9 cellular contexts compared by ENCODE assay signal in the genomic region with DNA sequence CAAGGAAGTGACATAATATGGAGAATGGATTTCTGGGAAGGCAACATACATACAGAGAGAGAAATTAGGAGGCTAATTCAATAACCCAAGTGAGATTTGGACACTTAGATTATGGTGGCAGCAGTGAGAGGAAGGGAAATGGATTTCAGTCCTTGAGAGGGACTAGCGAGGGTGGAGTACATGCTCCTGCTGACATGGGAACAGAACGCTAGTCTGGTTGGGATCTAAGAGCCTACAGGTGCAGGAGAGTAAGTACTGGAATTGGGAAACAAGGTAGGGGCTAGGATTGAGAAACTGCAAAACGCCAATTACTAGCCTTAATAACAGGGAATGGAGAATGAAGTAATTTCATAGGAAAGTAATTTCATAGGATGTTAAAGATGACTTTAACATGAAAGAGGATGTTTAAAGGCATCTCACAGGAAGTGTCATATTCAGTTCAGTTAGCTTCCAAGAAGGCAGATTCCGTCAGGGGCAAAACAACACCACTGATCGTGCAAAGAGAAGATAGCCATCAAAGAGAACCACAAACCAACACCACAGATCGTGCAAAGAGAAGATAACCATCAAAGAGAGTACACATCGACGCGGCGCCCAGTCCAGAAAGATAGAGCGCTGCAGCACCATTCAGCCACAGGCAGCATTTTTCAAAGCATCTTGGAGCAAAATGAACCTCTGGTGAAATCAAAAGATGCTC. TPM values are rescaled to one million over a fixed set of nuclear protein-coding genes. Genes with fewer than 3 reads are reported as not detected.
A peak's percentile ranks its signal among the peaks of the same experiment; 100 is the strongest.
DNase-seq lines count a peak whose midpoint lies in the region; ATAC-seq and TF ChIP-seq lines count a peak whose summit lies in the region.
"Had no signal": no experiment of that assay in that cellular context is flagged by ENCODE, and none has a peak within 500 bp of the region (broad histone marks: within the 10 kb centered on the region; RNA-seq: fewer than 3 reads in every experiment).

No MANE protein-coding gene starts in this region.

- no peak for TF ChIP-seq CTCF in progenitor cell of endocrine pancreas (IDR thresholded peaks at IDR 0.05; ENCODE audit: unreplicated experiment)

- no peak overlapping the region for H3K4me3 Mint-ChIP-seq in progenitor cell of endocrine pancreas (ENCODE audit: low read depth)

- DNase-seq in H4 (ENCODE audit: low spot score): peak; percentile 85
- peak; percentile 67 for DNase-seq in activated CD4-positive, CD25-positive, alpha-beta regulatory T cell treated with anti-CD3 and anti-CD28 coated beads, Interleukin-2, amount 50 U/mL, for 72 hours
- DNase-seq in activated naive CD8-positive, alpha-beta T cell treated with anti-CD3 and anti-CD28 coated beads, Interleukin-2, amount 50 U/mL, for 16 hours (ENCODE audit: low read depth, low spot score): peak; percentile 42
- DNase-seq in stimulated activated CD8-positive, alpha-beta memory T cell treated with anti-CD3 and anti-CD28 coated beads, Interleukin-15, amount 100 ng/mL, for 1 hour (ENCODE audit: low read depth): peak; percentile 26
- no peak for DNase-seq in progenitor cell of endocrine pancreas (ENCODE audit: low spot score, unreplicated experiment)
- no peak for DNase-seq in NCI-H1930 (lab: John Stamatoyannopoulos, UW)
- DNase-seq: NCI-H82 had no signal

- no peaks in the 10 kb centered on the region for H3K9me3 Mint-ChIP-seq in progenitor cell of endocrine pancreas (ENCODE audit: low read depth)

- no peaks in the 10 kb centered on the region for H3K4me1 Mint-ChIP-seq in progenitor cell of endocrine pancreas (ENCODE audit: low read depth)

- no peak overlapping the region for H3K27ac Mint-ChIP-seq in progenitor cell of endocrine pancreas

- ATAC-seq in GM21576 (IDR thresholded peaks at IDR 0.05; ENCODE audit: unreplicated experiment) (no peak), GM19351 (IDR thresholded peaks at IDR 0.05; ENCODE audit: unreplicated experiment) (no peak)

- H3K27me3 Mint-ChIP-seq in progenitor cell of endocrine pancreas: no peaks in the 10 kb centered on the region

- H3K36me3 Mint-ChIP-seq in progenitor cell of endocrine pancreas (ENCODE audit: insufficient read depth): no peaks in the 10 kb centered on the region

RNA-seq across cellular contexts. Expression of a gene that starts 27.1 kb away (rescaled TPM):
- total RNA-seq in H4 (2014; rRNA removed; shearing (Covaris generic)): not detected in 2 replicates
- total RNA-seq in progenitor cell of endocrine pancreas: 1.2 and 2.0 TPM in 2 replicates

Comparison
In these comparisons a context has a peak if more than half of its experiments do, and no peak if none do; other contexts are left out.
1. DNase-seq: peak in H4 (single experiment), activated CD4-positive, CD25-positive, alpha-beta regulatory T cell treated with anti-CD3 and anti-CD28 coated beads, Interleukin-2, amount 50 U/mL, for 72 hours (single experiment), activated naive CD8-positive, alpha-beta T cell treated with anti-CD3 and anti-CD28 coated beads, Interleukin-2, amount 50 U/mL, for 16 hours (single experiment) and stimulated activated CD8-positive, alpha-beta memory T cell treated with anti-CD3 and anti-CD28 coated beads, Interleukin-15, amount 100 ng/mL, for 1 hour (single experiment); none in progenitor cell of endocrine pancreas (single experiment) and NCI-H1930 (0 of 2).